In the genomic region with DNA sequence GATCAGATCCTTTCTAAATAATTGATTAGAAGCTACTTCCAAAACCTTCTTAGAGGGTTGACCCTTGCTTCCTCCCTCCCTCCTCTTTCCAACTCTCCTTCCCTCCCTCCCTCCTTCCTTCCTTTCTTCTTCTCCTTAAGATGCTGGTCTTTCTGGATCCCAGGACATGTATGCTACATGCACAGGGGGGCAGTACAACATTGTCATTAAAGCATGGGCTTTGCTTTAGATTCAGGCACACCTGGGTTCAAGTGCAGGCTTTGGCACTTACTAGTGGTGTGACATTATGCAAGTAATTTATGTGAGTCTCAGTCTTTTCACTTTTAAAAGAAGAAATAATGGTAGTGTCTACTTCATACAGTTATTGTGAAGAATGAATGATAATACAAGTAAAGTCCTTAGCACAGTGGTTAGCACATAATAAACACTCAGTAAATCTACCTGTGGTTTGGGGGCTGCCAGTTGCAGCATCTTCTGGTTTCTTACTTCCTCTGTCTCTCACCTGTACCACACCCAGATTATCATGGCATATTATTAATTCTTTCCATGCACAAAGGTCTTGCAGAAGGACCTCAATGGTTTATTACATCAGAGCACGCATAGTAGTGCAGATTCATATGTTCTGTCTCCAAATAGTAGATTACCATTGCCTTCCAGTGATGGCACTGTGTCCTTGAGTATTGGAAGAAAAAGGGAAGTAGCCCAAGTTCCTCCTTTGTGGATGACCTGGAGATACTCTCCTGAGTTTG, we compare ENCODE assay signal across 11 cellular contexts.
DNase-seq lines count a peak whose midpoint lies in the region; ATAC-seq and TF ChIP-seq lines count a peak whose summit lies in the region.
"Had no signal": no experiment of that assay in that cellular context is flagged by ENCODE, and none has a peak within 500 bp of the region (broad histone marks: within the 10 kb centered on the region; RNA-seq: fewer than 3 reads in every experiment).

No MANE protein-coding gene starts in this region.

- H2BK120ac ChIP-seq in trophoblast cell (ENCODE audit: insufficient read depth, low read length, poor library complexity) = no peak overlapping the region

- H3K9me3 Mint-ChIP-seq in central memory CD8-positive, alpha-beta T cell = no peaks in the 10 kb centered on the region

- DNase-seq in left ventricle myocardium inferior (no peak), cardiac septum (ENCODE audit: low spot score) (no peak), NCI-H446 treated with DMSO at 0.1 percent for 48 hours (lab: John Stamatoyannopoulos, UW) (peak; percentile 8), upper lobe of right lung (no peak), trophoblast cell (no peak)
- DNase-seq in central memory CD8-positive, alpha-beta T cell (ENCODE audit: low spot score in 2 of 2) = no peak
- DNase-seq: effector CD4-positive, alpha-beta T cell; NCI-H1930; stimulated activated CD4-positive, alpha-beta T cell treated with anti-CD3 and anti-CD28 coated beads, Interleukin-2, amount 100 ng/mL, for 48 hours had no signal

- H3K79me2 ChIP-seq in trophoblast cell (ENCODE audit: control insufficient read depth, insufficient read depth, low read length, poor library complexity) = no peaks in the 10 kb centered on the region

- H3K4me2 ChIP-seq in trophoblast cell (ENCODE audit: low read length) = no peak overlapping the region

- H3K9me3 ChIP-seq in left ventricle myocardium inferior (replicated peaks) = no peaks in the 10 kb centered on the region
- H3K9me3 ChIP-seq in upper lobe of right lung = no peaks in the 10 kb centered on the region
- H3K9me3 ChIP-seq in trophoblast cell (ENCODE audit: insufficient read depth, low read depth, low read length) = no peaks in the 10 kb centered on the region

- no peak overlapping the region for H2BK12ac ChIP-seq in trophoblast cell (ENCODE audit: low read length)

- peak; percentile 17 for TF ChIP-seq CTCF in left ventricle myocardium inferior (IDR thresholded peaks at IDR 0.05; ENCODE audit: borderline replicate concordance)
- TF ChIP-seq CTCF in upper lobe of right lung (IDR thresholded peaks at IDR 0.05) = peak; percentile 12

- no peak overlapping the region for H3K18ac ChIP-seq in trophoblast cell (ENCODE audit: low read length)

- no peak overlapping the region for H3K4me3 Mint-ChIP-seq in central memory CD8-positive, alpha-beta T cell

- H3K27ac ChIP-seq in left ventricle myocardium inferior (replicated peaks) (peak overlapping the region; percentile 84), upper lobe of right lung (no peak overlapping the region), trophoblast cell (ENCODE audit: low read depth, low read length) (no peak overlapping the region)

- H4K91ac ChIP-seq in trophoblast cell (ENCODE audit: low read depth, low read length) = no peak overlapping the region

- WGBS in trophoblast cell (ENCODE audit: extremely low coverage, insufficient coverage, insufficient read length) = no CpG with 5 or more reads among the region's 1 CpG

- no peak overlapping the region for H3K23ac ChIP-seq in trophoblast cell (ENCODE audit: low read length)

- no peak overlapping the region for H3K9ac ChIP-seq in trophoblast cell (ENCODE audit: low read length)

- no peak overlapping the region for H2BK5ac ChIP-seq in trophoblast cell (ENCODE audit: low read depth, low read length, poor library complexity)

- no peaks in the 10 kb centered on the region for H3K27me3 ChIP-seq in left ventricle myocardium inferior (ENCODE audit: low read depth)
- no peaks in the 10 kb centered on the region for H3K27me3 ChIP-seq in upper lobe of right lung
- no peaks in the 10 kb centered on the region for H3K27me3 ChIP-seq in trophoblast cell (ENCODE audit: insufficient read depth, low read length)

- no peak overlapping the region for H4K8ac ChIP-seq in trophoblast cell (ENCODE audit: low read depth, low read length)

- H2AFZ ChIP-seq in trophoblast cell (ENCODE audit: insufficient read depth, low read length, poor library complexity) = no peak overlapping the region

- peak; percentile 64 for ATAC-seq in central memory CD8-positive, alpha-beta T cell (replicated peaks; ENCODE audit: extremely low read depth, poor library complexity, severe bottlenecking)
- ATAC-seq in upper lobe of right lung (peak; percentile 67), GM18909 (IDR thresholded peaks at IDR 0.05; ENCODE audit: poor library complexity, unreplicated experiment) (no peak), GM19463 (IDR thresholded peaks at IDR 0.05; ENCODE audit: unreplicated experiment) (no peak)

- H3K27me3 Mint-ChIP-seq in central memory CD8-positive, alpha-beta T cell = no peaks in the 10 kb centered on the region

- H3K79me1 ChIP-seq in trophoblast cell (ENCODE audit: low read length) = no peaks in the 10 kb centered on the region

- intact Hi-C loops in left ventricle myocardium inferior (cut with micrococcal nuclease) = loop anchor here (10.0 kb wide), 1 partner anchor 900 kb away; no protein-coding TSS in a partner anchor
- intact Hi-C loops in cardiac septum (cut with DNase I) = loop anchor here (5.0 to 10.0 kb wide), 5 partner anchors 138 to 1218 kb away; no protein-coding TSS in a partner anchor
- intact Hi-C loops in upper lobe of right lung (cut with DNase I) = no loop called here

- H3K36me3 Mint-ChIP-seq in central memory CD8-positive, alpha-beta T cell (ENCODE audit: insufficient read depth) = peaks cover 19% of the 10 kb centered on the region

- H3K4me1 ChIP-seq in left ventricle myocardium inferior (peaks cover 74% of the 10 kb centered on the region), upper lobe of right lung (peaks cover 48% of the 10 kb centered on the region), trophoblast cell (ENCODE audit: control insufficient read depth in 1 of 2, insufficient read depth in 2 of 2, low read length in 2 of 2) (no peaks in the 10 kb centered on the region)

- H3K14ac ChIP-seq in trophoblast cell (ENCODE audit: low read length) = no peak overlapping the region

- no peak overlapping the region for H2AK5ac ChIP-seq in trophoblast cell (ENCODE audit: low read length)

- H3K4ac ChIP-seq in trophoblast cell (ENCODE audit: low read depth, low read length) = no peak overlapping the region

- H3K36me3 ChIP-seq in left ventricle myocardium inferior (peaks cover 6% of the 10 kb centered on the region), upper lobe of right lung (no peaks in the 10 kb centered on the region), trophoblast cell (ENCODE audit: control insufficient read depth in 1 of 2, insufficient read depth in 2 of 2, low read length in 2 of 2) (no peaks in the 10 kb centered on the region)

- no peak overlapping the region for H4K12ac ChIP-seq in trophoblast cell (ENCODE audit: low read depth, low read length)

- peaks cover 57% of the 10 kb centered on the region for H3K4me1 Mint-ChIP-seq in central memory CD8-positive, alpha-beta T cell

- peak overlapping the region; percentile 83 for H3K27ac Mint-ChIP-seq in central memory CD8-positive, alpha-beta T cell (ENCODE audit: low read depth)

- H3K4me3 ChIP-seq in left ventricle myocardium inferior (no peak overlapping the region), upper lobe of right lung (no peak overlapping the region), trophoblast cell (ENCODE audit: low read depth, low read length) (no peak overlapping the region)

Comparison
In these comparisons a context has a peak if more than half of its experiments do, and no peak if none do; other contexts are left out.
1. ATAC-seq: peak in central memory CD8-positive, alpha-beta T cell (single experiment) and upper lobe of right lung (single experiment); none in GM18909 (single experiment) and GM19463 (single experiment).